In genomic region chr5:144510845-144511580, GRCh38 we compare ENCODE assay signal across 19 cellular contexts.
"Had no signal": no experiment of that assay in that cellular context is flagged by ENCODE, and none has a peak within 500 bp of the region (broad histone marks: within the 10 kb centered on the region; RNA-seq: fewer than 3 reads in every experiment).

No MANE protein-coding gene starts in this region.

- FAIRE-seq: bronchial epithelial cell had no signal

- DNase-seq: activated CD4-positive, alpha-beta T cell treated with anti-CD3 and anti-CD28 coated beads for 48 hours; activated CD4-positive, CD25-positive, alpha-beta regulatory T cell; activated CD8-positive, alpha-beta memory T cell treated with anti-CD3 and anti-CD28 coated beads, Interleukin-2, amount 50 U/mL, for 48 hours; activated effector memory CD4-positive, alpha-beta T cell treated with anti-CD3 and anti-CD28 coated beads, Interleukin-2, amount 50 U/mL, for 16 hours; activated naive CD4-positive, alpha-beta T cell treated with anti-CD3 and anti-CD28 coated beads, Interleukin-2, amount 50 U/mL, for 16 hours; activated T-cell treated with anti-CD3 and anti-CD28 coated beads, Interleukin-2, amount 50 U/mL, for 48 hours; foreskin keratinocyte; mesendoderm; natural killer cell; occipital lobe; stimulated activated CD4-positive, alpha-beta T cell treated with anti-CD3 and anti-CD28 coated beads, Interleukin-2, amount 100 ng/mL, for 24 hours; T-helper 1 cell; T-helper 9 cell had no signal

- H2AFZ ChIP-seq: hepatocyte had no signal

- H3K36me3 ChIP-seq: ascending aorta, tibial nerve, vagina had no signal

- ATAC-seq: foreskin keratinocyte, natural killer cell had no signal

- H3K79me2 ChIP-seq: hepatocyte had no signal

- H3K27ac ChIP-seq: ascending aorta, epithelial cell of prostate, foreskin keratinocyte, hepatocyte, tibial nerve, vagina had no signal

- H3K4me1 ChIP-seq: ascending aorta, foreskin keratinocyte, tibial nerve, vagina had no signal

- H3K9me3 ChIP-seq: ascending aorta, vagina had no signal

- H3K4me3 ChIP-seq: ascending aorta, hepatocyte, tibial nerve, vagina had no signal

- H3K27me3 ChIP-seq: ascending aorta, foreskin keratinocyte, hepatocyte, tibial nerve, vagina had no signal

- H3K4me2 ChIP-seq: hepatocyte had no signal
